Comparison of ENCODE assay signal across 11 cellular contexts in genomic region chr7:134553976-134554375, GRCh38. TPM values are rescaled to one million over a fixed set of nuclear protein-coding genes. Genes with fewer than 3 reads are reported as not detected.
DNase-seq lines count a peak whose midpoint lies in the region; ATAC-seq and TF ChIP-seq lines count a peak whose summit lies in the region.
"Had no signal": no experiment of that assay in that cellular context is flagged by ENCODE, and none has a peak within 500 bp of the region (broad histone marks: within the 10 kb centered on the region; RNA-seq: fewer than 3 reads in every experiment).

No MANE protein-coding gene starts in this region.

- no peaks in the 10 kb centered on the region for H3K9me3 Mint-ChIP-seq in nephron progenitor cell
- H3K9me3 Mint-ChIP-seq in stimulated activated naive B cell treated with anti-CD40 and anti-IgM and Interleukin-4, amounts not matched to agents 10 μg/mL and 1 μg/mL and 100 μg/mL, for 72 hours, result no peaks in the 10 kb centered on the region
- H3K9me3 Mint-ChIP-seq: activated T-helper 2 cell treated with anti-CD3 and anti-CD28 coated beads, Interferon-gamma antibody, Interleukin-2, Interleukin-4, amounts not matched to agents 10 μg/mL and 5 μg/mL and 100 μg/mL, durations not matched to agents 14 hours and 24 hours and 36 hours had no signal

- DNase-seq in LNCaP clone FGC (ENCODE audit: low read depth), result no peak
- peak; percentile 5 for DNase-seq in cerebellar cortex (ENCODE audit: low spot score)
- DNase-seq in nephron progenitor cell, result peak; percentile 15
- DNase-seq in stimulated activated naive B cell treated with anti-CD40 and anti-IgM and Interleukin-4, amounts not matched to agents 10 μg/mL and 1 μg/mL and 100 μg/mL, for 72 hours, result no peak
- DNase-seq in globus pallidus (ENCODE audit: low spot score), result no peak
- no peak for DNase-seq in dorsolateral prefrontal cortex
- DNase-seq: GDM1; stimulated activated CD4-positive, alpha-beta T cell treated with anti-CD3 and anti-CD28 coated beads, Interleukin-4, amount 100 ng/mL, for 4 hours had no signal

- H3K4me3 Mint-ChIP-seq in nephron progenitor cell, result no peak overlapping the region
- no peak overlapping the region for H3K4me3 Mint-ChIP-seq in stimulated activated naive B cell treated with anti-CD40 and anti-IgM and Interleukin-4, amounts not matched to agents 10 μg/mL and 1 μg/mL and 100 μg/mL, for 72 hours

- no peak overlapping the region for H3K27ac ChIP-seq in dorsolateral prefrontal cortex
- H3K27ac ChIP-seq: colonic mucosa had no signal

- peaks cover 46% of the 10 kb centered on the region for H3K4me1 Mint-ChIP-seq in nephron progenitor cell
- H3K4me1 Mint-ChIP-seq in stimulated activated naive B cell treated with anti-CD40 and anti-IgM and Interleukin-4, amounts not matched to agents 10 μg/mL and 1 μg/mL and 100 μg/mL, for 72 hours, result peaks cover 0 to 3% of the 10 kb centered on the region in 2 donors

- TF ChIP-seq CTCF in GM12872 (IDR thresholded peaks at IDR 0.05; ENCODE audit: insufficient read depth, low read depth, low read length) (peak; percentile 58; the same call in 2 of the 3 replicates), LNCaP clone FGC (IDR thresholded peaks at IDR 0.05; ENCODE audit: control insufficient read depth, extremely low read depth, insufficient read depth) (peak; percentile 49), nephron progenitor cell (IDR thresholded peaks at IDR 0.05) (no peak), dorsolateral prefrontal cortex (IDR thresholded peaks at IDR 0.05 in 54 of 56, conservative IDR thresholded peaks at IDR 0.05 in 2 of 56; ENCODE audit: low read depth in 1 of 56, partially characterized antibody in 56 of 56) (no peak)

- H3K4me3 ChIP-seq in LNCaP clone FGC (ENCODE audit: low read depth, low read length) (no peak overlapping the region), dorsolateral prefrontal cortex (no peak overlapping the region)
- H3K4me3 ChIP-seq: colonic mucosa had no signal

- H3K27me3 Mint-ChIP-seq in nephron progenitor cell (ENCODE audit: low read depth, poor library complexity), result peaks cover 10% of the 10 kb centered on the region
- H3K27me3 Mint-ChIP-seq in stimulated activated naive B cell treated with anti-CD40 and anti-IgM and Interleukin-4, amounts not matched to agents 10 μg/mL and 1 μg/mL and 100 μg/mL, for 72 hours, result peaks cover 10 to 21% of the 10 kb centered on the region in 2 donors

- no peak overlapping the region for H3K27ac Mint-ChIP-seq in nephron progenitor cell
- H3K27ac Mint-ChIP-seq in stimulated activated naive B cell treated with anti-CD40 and anti-IgM and Interleukin-4, amounts not matched to agents 10 μg/mL and 1 μg/mL and 100 μg/mL, for 72 hours, result no peak overlapping the region
- H3K27ac Mint-ChIP-seq: activated T-helper 2 cell treated with anti-CD3 and anti-CD28 coated beads, Interferon-gamma antibody, Interleukin-2, Interleukin-4, amounts not matched to agents 10 μg/mL and 5 μg/mL and 100 μg/mL, durations not matched to agents 14 hours and 24 hours and 36 hours had no signal

- H3K36me3 Mint-ChIP-seq in nephron progenitor cell (ENCODE audit: low read depth), result no peaks in the 10 kb centered on the region
- H3K36me3 Mint-ChIP-seq in stimulated activated naive B cell treated with anti-CD40 and anti-IgM and Interleukin-4, amounts not matched to agents 10 μg/mL and 1 μg/mL and 100 μg/mL, for 72 hours, result no peaks in the 10 kb centered on the region

- no peaks in the 10 kb centered on the region for H3K27me3 ChIP-seq in dorsolateral prefrontal cortex
- H3K27me3 ChIP-seq: colonic mucosa had no signal

- no peak for ATAC-seq in stimulated activated naive B cell treated with anti-CD40 and anti-IgM and Interleukin-4, amounts not matched to agents 10 μg/mL and 1 μg/mL and 100 μg/mL, for 72 hours (replicated peaks)

- intact Hi-C loops in dorsolateral prefrontal cortex (cut with DNase I), result loop anchor here in 1 of 2 donors (2.0 to 5.0 kb wide), 2 partner anchors 37 to 39 kb away; no protein-coding TSS in a partner anchor

RNA-seq across cellular contexts. Expression of gene AKR1B15, which starts 5.1 kb away (rescaled TPM):
- not detected for total RNA-seq in dorsolateral prefrontal cortex
- total RNA-seq: activated T-helper 2 cell treated with anti-CD3 and anti-CD28 coated beads, Interferon-gamma antibody, Interleukin-2, Interleukin-4, amounts not matched to agents 10 μg/mL and 5 μg/mL and 100 μg/mL, durations not matched to agents 14 hours and 24 hours and 36 hours had no signal

RNA-seq across cellular contexts. Expression of gene AKR1B10, which starts 26.6 kb away (rescaled TPM):
- total RNA-seq in dorsolateral prefrontal cortex, result under 1 TPM in 1 of 120 experiments, not detected in 119; 0.72 TPM
- total RNA-seq: activated T-helper 2 cell treated with anti-CD3 and anti-CD28 coated beads, Interferon-gamma antibody, Interleukin-2, Interleukin-4, amounts not matched to agents 10 μg/mL and 5 μg/mL and 100 μg/mL, durations not matched to agents 14 hours and 24 hours and 36 hours had no signal

Comparison
In these comparisons a context has a peak if more than half of its experiments do, and no peak if none do; other contexts are left out.
1. CTCF ChIP-seq: peak in GM12872 (single experiment) and LNCaP clone FGC (single experiment); none in nephron progenitor cell (single experiment) and dorsolateral prefrontal cortex (0 of 56).
2. DNase-seq: peak in cerebellar cortex (single experiment) and nephron progenitor cell (single experiment); none in LNCaP clone FGC (single experiment), stimulated activated naive B cell treated with anti-CD40 and anti-IgM and Interleukin-4, amounts not matched to agents 10 μg/mL and 1 μg/mL and 100 μg/mL, for 72 hours (single experiment), globus pallidus (single experiment) and dorsolateral prefrontal cortex (0 of 10).